ENCODE assay signal across 8 cellular contexts in genomic region chr19:6260912-6261636, GRCh38. TPM values are rescaled to one million over a fixed set of nuclear protein-coding genes. Genes with fewer than 3 reads are reported as not detected.
DNase-seq lines count a peak whose midpoint lies in the region; ATAC-seq and TF ChIP-seq lines count a peak whose summit lies in the region.

No MANE protein-coding gene starts in this region.

- H3K27ac Mint-ChIP-seq in activated CD4-positive, alpha-beta memory T cell treated with anti-CD3 and anti-CD28 coated beads, Interleukin-2, amount 10 ng/mL, durations not matched to agents 7 days and 5 days = no peak overlapping the region
- H3K27ac Mint-ChIP-seq in stimulated activated naive CD8-positive, alpha-beta T cell treated with anti-CD3 and anti-CD28 coated beads, Interleukin-15, amount 100 ng/mL, for 72 hours = peak overlapping the region in 1 of 2 donors; percentile 80
- H3K27ac Mint-ChIP-seq in stimulated activated memory B cell treated with anti-CD40 and anti-IgM and Interleukin-4, amounts not matched to agents 10 μg/mL and 1 μg/mL and 100 μg/mL, for 72 hours = no peak overlapping the region

- peak; percentile 61 for TF ChIP-seq CTCF in AG04449 (IDR thresholded peaks at IDR 0.05; ENCODE audit: insufficient read depth, low read length, missing control alignments)
- peak; percentile 35 to 64 (median 52) for TF ChIP-seq CTCF in heart left ventricle (IDR thresholded peaks at IDR 0.05)
- TF ChIP-seq CTCF in coronary artery (IDR thresholded peaks at IDR 0.05) = no peak

- CTCF ChIA-PET in AG04449 (lab: Yijun Ruan, JAX) = interaction anchor here (0.5 to 3.6 kb wide), 6 partner anchors 9 to 543 kb away, joined by 3 to 22 read pairs (median 5); no protein-coding TSS in a partner anchor
- CTCF ChIA-PET in activated CD4-positive, alpha-beta memory T cell treated with anti-CD3 and anti-CD28 coated beads, Interleukin-2, amount 10 ng/mL, durations not matched to agents 7 days and 5 days (lab: Charles Lee) = interaction anchor here (0.7 to 0.9 kb wide), 3 partner anchors 23 to 814 kb away, joined by 3 to 5 read pairs (median 3); no protein-coding TSS in a partner anchor

- no peak for DNase-seq in AG04449 (ENCODE audit: low read depth, low spot score)
- DNase-seq in H7 = peak; percentile 94
- DNase-seq in activated CD4-positive, alpha-beta memory T cell treated with anti-CD3 and anti-CD28 coated beads, Interleukin-2, amount 10 ng/mL, durations not matched to agents 7 days and 5 days = peak; percentile 36
- DNase-seq in heart left ventricle = no peak
- DNase-seq in stimulated activated naive CD8-positive, alpha-beta T cell treated with anti-CD3 and anti-CD28 coated beads, Interleukin-15, amount 100 ng/mL, for 72 hours = peak; percentile 28 to 34
- no peak for DNase-seq in coronary artery (ENCODE audit: low spot score)
- DNase-seq in H4 (ENCODE audit: low spot score) = no peak

- ATAC-seq in heart left ventricle = peak; percentile 43 to 61 (median 52)
- ATAC-seq in stimulated activated naive CD8-positive, alpha-beta T cell treated with anti-CD3 and anti-CD28 coated beads, Interleukin-15, amount 100 ng/mL, for 72 hours = peak; percentile 66
- no peak for ATAC-seq in stimulated activated memory B cell treated with anti-CD40 and anti-IgM and Interleukin-4, amounts not matched to agents 10 μg/mL and 1 μg/mL and 100 μg/mL, for 72 hours

- peaks cover 0 to 24% (median 5%) of the 10 kb centered on the region in 12 donors for H3K4me1 ChIP-seq in heart left ventricle

- H3K36me3 ChIP-seq in H7 (replicated peaks; ENCODE audit: control insufficient read depth, insufficient read depth, low read length) (peaks cover 16% of the 10 kb centered on the region), heart left ventricle (peaks cover 0 to 72% (median 30%) of the 10 kb centered on the region in 9 donors)

- POLR2A ChIA-PET in AG04449 (lab: Yijun Ruan, JAX) = no interaction called here
- POLR2A ChIA-PET in activated CD4-positive, alpha-beta memory T cell treated with anti-CD3 and anti-CD28 coated beads, Interleukin-2, amount 10 ng/mL, durations not matched to agents 7 days and 5 days (lab: Charles Lee) = no interaction called here

- H3K9me3 Mint-ChIP-seq in activated CD4-positive, alpha-beta memory T cell treated with anti-CD3 and anti-CD28 coated beads, Interleukin-2, amount 10 ng/mL, durations not matched to agents 7 days and 5 days = no peaks in the 10 kb centered on the region
- no peaks in the 10 kb centered on the region for H3K9me3 Mint-ChIP-seq in stimulated activated naive CD8-positive, alpha-beta T cell treated with anti-CD3 and anti-CD28 coated beads, Interleukin-15, amount 100 ng/mL, for 72 hours
- H3K9me3 Mint-ChIP-seq in stimulated activated memory B cell treated with anti-CD40 and anti-IgM and Interleukin-4, amounts not matched to agents 10 μg/mL and 1 μg/mL and 100 μg/mL, for 72 hours = no peaks in the 10 kb centered on the region

- intact Hi-C loops in heart left ventricle (cut with DNase I) = loop anchor here in 1 of 10 donors (5.0 kb wide), 1 partner anchor 44 kb away; no protein-coding TSS in a partner anchor

- 83 to 90% (median 88%) methylated on average over 22 to 30 of the region's 30 CpGs for WGBS in heart left ventricle, 4 donors

- H3K4me3 ChIP-seq in AG04449 (ENCODE audit: low read depth, low read length) (no peak overlapping the region), H7 (ENCODE audit: insufficient read depth, low read depth, low read length) (no peak overlapping the region), heart left ventricle (no peak overlapping the region), coronary artery (no peak overlapping the region)

- H3K27ac ChIP-seq in heart left ventricle (no peak overlapping the region), coronary artery (no peak overlapping the region)

- H3K4me1 Mint-ChIP-seq in activated CD4-positive, alpha-beta memory T cell treated with anti-CD3 and anti-CD28 coated beads, Interleukin-2, amount 10 ng/mL, durations not matched to agents 7 days and 5 days = no peaks in the 10 kb centered on the region
- peaks cover 34% of the 10 kb centered on the region for H3K4me1 Mint-ChIP-seq in stimulated activated naive CD8-positive, alpha-beta T cell treated with anti-CD3 and anti-CD28 coated beads, Interleukin-15, amount 100 ng/mL, for 72 hours
- H3K4me1 Mint-ChIP-seq in stimulated activated memory B cell treated with anti-CD40 and anti-IgM and Interleukin-4, amounts not matched to agents 10 μg/mL and 1 μg/mL and 100 μg/mL, for 72 hours = peaks cover 28% of the 10 kb centered on the region

- H3K4me3 Mint-ChIP-seq in activated CD4-positive, alpha-beta memory T cell treated with anti-CD3 and anti-CD28 coated beads, Interleukin-2, amount 10 ng/mL, durations not matched to agents 7 days and 5 days = no peak overlapping the region
- H3K4me3 Mint-ChIP-seq in stimulated activated naive CD8-positive, alpha-beta T cell treated with anti-CD3 and anti-CD28 coated beads, Interleukin-15, amount 100 ng/mL, for 72 hours = no peak overlapping the region
- H3K4me3 Mint-ChIP-seq in stimulated activated memory B cell treated with anti-CD40 and anti-IgM and Interleukin-4, amounts not matched to agents 10 μg/mL and 1 μg/mL and 100 μg/mL, for 72 hours = no peak overlapping the region

- no peaks in the 10 kb centered on the region for H3K27me3 Mint-ChIP-seq in activated CD4-positive, alpha-beta memory T cell treated with anti-CD3 and anti-CD28 coated beads, Interleukin-2, amount 10 ng/mL, durations not matched to agents 7 days and 5 days
- H3K27me3 Mint-ChIP-seq in stimulated activated naive CD8-positive, alpha-beta T cell treated with anti-CD3 and anti-CD28 coated beads, Interleukin-15, amount 100 ng/mL, for 72 hours = no peaks in the 10 kb centered on the region
- H3K27me3 Mint-ChIP-seq in stimulated activated memory B cell treated with anti-CD40 and anti-IgM and Interleukin-4, amounts not matched to agents 10 μg/mL and 1 μg/mL and 100 μg/mL, for 72 hours = no peaks in the 10 kb centered on the region

- H3K27me3 ChIP-seq in H7 (ENCODE audit: control insufficient read depth, insufficient read depth, low read length) (no peaks in the 10 kb centered on the region), heart left ventricle (no peaks in the 10 kb centered on the region)

- H3K9me3 ChIP-seq in heart left ventricle = no peaks in the 10 kb centered on the region

- peaks cover 24% of the 10 kb centered on the region for H3K36me3 Mint-ChIP-seq in activated CD4-positive, alpha-beta memory T cell treated with anti-CD3 and anti-CD28 coated beads, Interleukin-2, amount 10 ng/mL, durations not matched to agents 7 days and 5 days (ENCODE audit: low read depth)
- peaks cover 71% of the 10 kb centered on the region for H3K36me3 Mint-ChIP-seq in stimulated activated memory B cell treated with anti-CD40 and anti-IgM and Interleukin-4, amounts not matched to agents 10 μg/mL and 1 μg/mL and 100 μg/mL, for 72 hours

- TF ChIP-seq POLR2A in heart left ventricle (IDR thresholded peaks at IDR 0.05) = no peak

RNA-seq across cellular contexts. Expression of gene MLLT1, which starts 18.7 kb away (rescaled TPM):
- 16.1 and 17.3 TPM in 2 replicates for total RNA-seq in H7 (2014; rRNA removed; shearing (Covaris generic))
- total RNA-seq in activated CD4-positive, alpha-beta memory T cell treated with anti-CD3 and anti-CD28 coated beads, Interleukin-2, amount 10 ng/mL, durations not matched to agents 7 days and 5 days = 10 to 100 TPM; 35.6 to 37.2 TPM
- 10 to 100 TPM; 21.0 to 45.9 (median 34.9) TPM for total RNA-seq in heart left ventricle
- 10 to 100 TPM; 17.8 to 38.2 TPM for polyA plus RNA-seq in heart left ventricle
- total RNA-seq in H4 (2014; rRNA removed; shearing (Covaris generic)) = 8.1 and 9.6 TPM in 2 replicates

Comparison
In these comparisons a context has a peak if more than half of its experiments do, and no peak if none do; other contexts are left out.
1. DNase-seq: peak in H7 (single experiment), activated CD4-positive, alpha-beta memory T cell treated with anti-CD3 and anti-CD28 coated beads, Interleukin-2, amount 10 ng/mL, durations not matched to agents 7 days and 5 days (single experiment) and stimulated activated naive CD8-positive, alpha-beta T cell treated with anti-CD3 and anti-CD28 coated beads, Interleukin-15, amount 100 ng/mL, for 72 hours (2 of 2); none in AG04449 (single experiment), heart left ventricle (0 of 5), coronary artery (single experiment) and H4 (single experiment).